ENCODE assay signal across 13 cellular contexts in the genomic region with DNA sequence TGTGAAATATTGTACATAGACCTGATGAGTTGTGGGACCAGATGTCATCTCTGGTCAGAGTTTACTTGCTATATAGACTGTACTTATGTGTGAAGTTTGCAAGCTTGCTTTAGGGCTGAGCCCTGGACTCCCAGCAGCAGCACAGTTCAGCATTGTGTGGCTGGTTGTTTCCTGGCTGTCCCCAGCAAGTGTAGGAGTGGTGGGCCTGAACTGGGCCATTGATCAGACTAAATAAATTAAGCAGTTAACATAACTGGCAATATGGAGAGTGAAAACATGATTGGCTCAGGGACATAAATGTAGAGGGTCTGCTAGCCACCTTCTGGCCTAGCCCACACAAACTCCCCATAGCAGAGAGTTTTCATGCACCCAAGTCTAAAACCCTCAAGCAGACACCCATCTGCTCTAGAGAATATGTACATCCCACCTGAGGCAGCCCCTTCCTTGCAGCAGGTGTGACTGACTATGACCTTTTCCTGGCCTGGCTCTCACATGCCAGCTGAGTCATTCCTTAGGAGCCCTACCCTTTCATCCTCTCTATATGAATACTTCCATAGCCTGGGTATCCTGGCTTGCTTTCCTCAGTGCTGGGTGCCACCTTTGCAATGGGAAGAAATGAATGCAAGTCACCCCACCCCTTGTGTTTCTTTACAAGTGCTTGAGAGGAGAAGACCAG. TPM values are rescaled to one million over a fixed set of nuclear protein-coding genes. Genes with fewer than 3 reads are reported as not detected.
DNase-seq lines count a peak whose midpoint lies in the region; ATAC-seq and TF ChIP-seq lines count a peak whose summit lies in the region.
"Had no signal": no experiment of that assay in that cellular context is flagged by ENCODE, and none has a peak within 500 bp of the region (broad histone marks: within the 10 kb centered on the region; RNA-seq: fewer than 3 reads in every experiment).

No MANE protein-coding gene starts in this region.

- H3K27ac ChIP-seq in esophagus squamous epithelium (peak overlapping the region; percentile 59 to 78 (median 74)), stomach (peak overlapping the region in 3 of 5 donors; percentile 34 to 80 (median 49)), MM.1S (ENCODE audit: low read length) (no peak overlapping the region)

- H3K4me3 ChIP-seq in esophagus squamous epithelium = no peak overlapping the region
- no peak overlapping the region for H3K4me3 ChIP-seq in stomach
- no peak overlapping the region for H3K4me3 ChIP-seq in MM.1S (ENCODE audit: low read length)
- H3K4me3 ChIP-seq: smooth muscle cell had no signal

- peaks cover 79% of the 10 kb centered on the region for H3K36me3 Mint-ChIP-seq in activated T-cell treated with anti-CD3 and anti-CD28 coated beads, Interleukin-2, amount 50 U/mL, for 24 hours (ENCODE audit: low read depth)
- H3K36me3 Mint-ChIP-seq in activated CD8-positive, alpha-beta T cell treated with anti-CD3 and anti-CD28 coated beads for 36 hours (ENCODE audit: low read depth) = peaks cover 57% of the 10 kb centered on the region

- H3K36me3 ChIP-seq in esophagus squamous epithelium = peaks cover 20 to 100% (median 47%) of the 10 kb centered on the region in 3 donors
- peaks cover 67 to 97% (median 94%) of the 10 kb centered on the region in 4 donors for H3K36me3 ChIP-seq in stomach
- peaks cover 3% of the 10 kb centered on the region; the same call in 1 of the 2 replicates for H3K36me3 ChIP-seq in MM.1S (replicated peaks; ENCODE audit: insufficient read depth, low read length)

- H3K9me3 ChIP-seq in esophagus squamous epithelium (no peaks in the 10 kb centered on the region), stomach (no peaks in the 10 kb centered on the region), MM.1S (replicated peaks; ENCODE audit: insufficient read depth, low read length) (no peaks in the 10 kb centered on the region)

- H3K4me1 ChIP-seq in esophagus squamous epithelium (peaks cover 8 to 72% (median 14%) of the 10 kb centered on the region in 3 donors), stomach (peaks cover 18 to 76% (median 46%) of the 10 kb centered on the region in 4 donors), MM.1S (ENCODE audit: low read length) (peaks cover 3% of the 10 kb centered on the region; the same call in 1 of the 2 replicates)

- no peak overlapping the region for H3K9ac ChIP-seq in MM.1S (ENCODE audit: low read length)

- H3K4me3 Mint-ChIP-seq in activated T-cell treated with anti-CD3 and anti-CD28 coated beads, Interleukin-2, amount 50 U/mL, for 24 hours = no peak overlapping the region
- H3K4me3 Mint-ChIP-seq in activated CD8-positive, alpha-beta T cell treated with anti-CD3 and anti-CD28 coated beads for 36 hours = no peak overlapping the region

- no peaks in the 10 kb centered on the region for H3K9me3 Mint-ChIP-seq in activated T-cell treated with anti-CD3 and anti-CD28 coated beads, Interleukin-2, amount 50 U/mL, for 24 hours
- H3K9me3 Mint-ChIP-seq in activated CD8-positive, alpha-beta T cell treated with anti-CD3 and anti-CD28 coated beads for 36 hours = no peaks in the 10 kb centered on the region

- H2AFZ ChIP-seq in MM.1S (ENCODE audit: low read length) = no peak overlapping the region

- peak overlapping the region; percentile 99 for H3K27ac Mint-ChIP-seq in activated T-cell treated with anti-CD3 and anti-CD28 coated beads, Interleukin-2, amount 50 U/mL, for 24 hours
- peak overlapping the region; percentile 90 for H3K27ac Mint-ChIP-seq in activated CD8-positive, alpha-beta T cell treated with anti-CD3 and anti-CD28 coated beads for 36 hours

- no peak for ATAC-seq in activated CD8-positive, alpha-beta T cell treated with anti-CD3 and anti-CD28 coated beads for 36 hours
- no peak for ATAC-seq in GM21360 (IDR thresholded peaks at IDR 0.05; ENCODE audit: unreplicated experiment)
- ATAC-seq: left colon had no signal

- TF ChIP-seq POLR2A in esophagus squamous epithelium (IDR thresholded peaks at IDR 0.05) (peak in 1 of 4 donors; percentile 18), stomach (IDR thresholded peaks at IDR 0.05) (no peak)

- H3K4me1 Mint-ChIP-seq in activated T-cell treated with anti-CD3 and anti-CD28 coated beads, Interleukin-2, amount 50 U/mL, for 24 hours (ENCODE audit: low read depth) = peaks cover 92% of the 10 kb centered on the region
- H3K4me1 Mint-ChIP-seq in activated CD8-positive, alpha-beta T cell treated with anti-CD3 and anti-CD28 coated beads for 36 hours (ENCODE audit: low read depth) = peaks cover 89% of the 10 kb centered on the region

- H3K9me2 ChIP-seq in MM.1S (replicated peaks; ENCODE audit: insufficient read depth, low read length) = no peaks in the 10 kb centered on the region

- H3K4me2 ChIP-seq in MM.1S (ENCODE audit: low read depth, low read length) = no peak overlapping the region
- H3K4me2 ChIP-seq: smooth muscle cell had no signal

- H3K27me3 Mint-ChIP-seq in activated T-cell treated with anti-CD3 and anti-CD28 coated beads, Interleukin-2, amount 50 U/mL, for 24 hours = no peaks in the 10 kb centered on the region
- H3K27me3 Mint-ChIP-seq in activated CD8-positive, alpha-beta T cell treated with anti-CD3 and anti-CD28 coated beads for 36 hours = no peaks in the 10 kb centered on the region

- H3F3A ChIP-seq in MM.1S (ENCODE audit: insufficient read depth, low read length) = no peaks in the 10 kb centered on the region

- POLR2A ChIA-PET in activated CD8-positive, alpha-beta T cell treated with anti-CD3 and anti-CD28 coated beads for 36 hours (lab: Charles Lee) = interaction anchor here (0.7 to 7.3 kb wide), 5 partner anchors 11 to 593 kb away, joined by 3 to 61 read pairs (median 5); a partner anchor contains a TSS

- intact Hi-C loops in activated CD8-positive, alpha-beta T cell treated with anti-CD3 and anti-CD28 coated beads for 36 hours (cut with micrococcal nuclease) = no loop called here
- intact Hi-C loops in esophagus squamous epithelium (cut with DNase I) = no loop called here
- intact Hi-C loops in stomach (cut with DNase I; ENCODE audit: low total_unique reads) = no loop called here

- CTCF ChIA-PET in activated CD8-positive, alpha-beta T cell treated with anti-CD3 and anti-CD28 coated beads for 36 hours (lab: Charles Lee) = interaction anchor here (0.7 to 2.1 kb wide), 3 partner anchors 13 to 69 kb away, joined by 4 to 8 read pairs (median 7); no protein-coding TSS in a partner anchor

- TF ChIP-seq CTCF in activated CD8-positive, alpha-beta T cell treated with anti-CD3 and anti-CD28 coated beads for 36 hours (IDR thresholded peaks at IDR 0.05) = no peak
- no peak for TF ChIP-seq CTCF in esophagus squamous epithelium (IDR thresholded peaks at IDR 0.05)
- no peak for TF ChIP-seq CTCF in stomach (IDR thresholded peaks at IDR 0.05)
- no peak for TF ChIP-seq CTCF in MM.1S (IDR thresholded peaks at IDR 0.05; ENCODE audit: low read length)

- H3K79me2 ChIP-seq in MM.1S (ENCODE audit: low read length) = no peaks in the 10 kb centered on the region

- no peaks in the 10 kb centered on the region for H3K27me3 ChIP-seq in esophagus squamous epithelium
- no peaks in the 10 kb centered on the region for H3K27me3 ChIP-seq in stomach
- no peaks in the 10 kb centered on the region for H3K27me3 ChIP-seq in MM.1S (replicated peaks; ENCODE audit: insufficient read depth, low read length)

- no peak for DNase-seq in activated T-cell treated with anti-CD3 and anti-CD28 coated beads, Interleukin-2, amount 50 U/mL, for 24 hours
- DNase-seq in activated T-cell treated with anti-CD3 and anti-CD28 coated beads, Interleukin-2, amount 50 U/mL, for 1 hour = no peak
- DNase-seq in activated CD8-positive, alpha-beta T cell treated with anti-CD3 and anti-CD28 coated beads for 36 hours = no peak
- DNase-seq in esophagus squamous epithelium (lab: John Stamatoyannopoulos, UW) (no peak), stomach (no peak), dermis blood vessel endothelial cell (no peak), MM.1S (no peak)
- DNase-seq: left colon, NCI-H1092 treated with DMSO at 0.1 percent for 48 hours, NCI-H446, T-helper 9 cell had no signal

- no peaks in the 10 kb centered on the region for H4K20me1 ChIP-seq in MM.1S (ENCODE audit: insufficient read depth, low read length)

- no peak for TF ChIP-seq EP300 in stomach (IDR thresholded peaks at IDR 0.05)

RNA-seq across cellular contexts. Expression of a gene that starts 12.3 kb away (rescaled TPM):
- total RNA-seq in activated CD8-positive, alpha-beta T cell treated with anti-CD3 and anti-CD28 coated beads for 36 hours = 10 to 100 TPM; 18.2 to 19.6 TPM
- 10 to 100 TPM in 3 of 4 donors, 1 to 10 TPM in 1; 7.0 to 53.0 (median 19.2) TPM for total RNA-seq in esophagus squamous epithelium
- 10 to 100 TPM in 3 of 5 donors, 1 to 10 TPM in 2; 3.5 to 53.0 (median 20.5) TPM for total RNA-seq in stomach
- 1 to 10 TPM; 6.6 to 8.5 (median 7.6) TPM for polyA plus RNA-seq in stomach
- total RNA-seq in dermis blood vessel endothelial cell = 15.4 and 17.2 TPM in 2 replicates
